ENCODE assay signal across 22 cellular contexts in the genomic region with DNA sequence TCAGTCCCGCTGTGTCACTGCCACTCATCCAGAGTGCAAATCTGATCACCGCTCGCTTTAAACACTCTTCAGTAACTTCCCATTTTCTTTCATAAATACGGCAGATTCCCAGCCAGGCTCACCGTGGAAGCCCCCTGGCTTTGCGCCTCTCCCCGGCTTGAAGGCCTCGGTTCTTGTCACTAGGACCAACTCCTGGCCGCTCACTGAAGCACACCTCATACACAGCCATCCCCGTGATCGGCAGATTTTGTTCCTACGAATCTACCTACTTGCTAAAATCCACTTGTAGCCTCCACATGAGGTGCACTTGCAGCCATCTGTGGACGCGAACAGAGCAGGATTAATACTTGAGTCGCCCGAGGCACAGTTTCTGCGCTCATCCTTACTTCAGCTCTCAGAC.
"Had no signal": no experiment of that assay in that cellular context is flagged by ENCODE, and none has a peak within 500 bp of the region (broad histone marks: within the 10 kb centered on the region; RNA-seq: fewer than 3 reads in every experiment).

No MANE protein-coding gene starts in this region.

- H3K4me1 ChIP-seq: gastrocnemius medialis, psoas muscle, right lobe of liver, suprapubic skin, thyroid gland, upper lobe of left lung, vagina had no signal

- DNase-seq: effector memory CD4-positive, alpha-beta T cell; gastrocnemius medialis; immature natural killer cell; left cardiac atrium; mesendoderm; mucosa of descending colon; naive thymus-derived CD8-positive, alpha-beta T cell; occipital lobe; psoas muscle; retina; right lobe of liver; stimulated activated CD4-positive, alpha-beta T cell treated with anti-CD3 and anti-CD28 coated beads, Interleukin-4, amount 100 ng/mL, for 1 hour; stimulated activated CD8-positive, alpha-beta memory T cell treated with anti-CD3 and anti-CD28 coated beads, Interleukin-4, amount 100 ng/mL, for 48 hours; stimulated activated naive CD8-positive, alpha-beta T cell treated with anti-CD3 and anti-CD28 coated beads, Interleukin-15, Interleukin-2, amounts not matched to agents 100 U/mL and 50 U/mL, for 24 hours; thyroid gland; upper lobe of left lung had no signal

- H3K9me3 ChIP-seq: gastrocnemius medialis, psoas muscle, right lobe of liver, suprapubic skin, thyroid gland, upper lobe of left lung, vagina had no signal

- ATAC-seq: esophagus mucosa; gastrocnemius medialis; left cardiac atrium; mucosa of descending colon; naive thymus-derived CD8-positive, alpha-beta T cell; psoas muscle; right lobe of liver; stimulated activated effector memory CD8-positive, alpha-beta T cell treated with anti-CD3 and anti-CD28 coated beads, Interleukin-12 subunit alpha, Interleukin-12 subunit beta, amount 100 ng/mL, for 72 hours; stimulated activated naive CD8-positive, alpha-beta T cell treated with anti-CD3 and anti-CD28 coated beads, Interleukin-15, Interleukin-2, amounts not matched to agents 100 U/mL and 50 U/mL, for 24 hours had no signal

- H3K36me3 ChIP-seq: gastrocnemius medialis, right lobe of liver, suprapubic skin, thyroid gland, upper lobe of left lung, vagina had no signal

- H3K27ac ChIP-seq: gastrocnemius medialis, psoas muscle, right lobe of liver, suprapubic skin, thyroid gland, upper lobe of left lung, vagina had no signal

- H3K4me1 Mint-ChIP-seq: immature natural killer cell; naive thymus-derived CD8-positive, alpha-beta T cell; stimulated activated effector memory CD8-positive, alpha-beta T cell treated with anti-CD3 and anti-CD28 coated beads, Interleukin-12 subunit alpha, Interleukin-12 subunit beta, amount 100 ng/mL, for 72 hours had no signal

- H3K27ac Mint-ChIP-seq: immature natural killer cell; naive thymus-derived CD8-positive, alpha-beta T cell; stimulated activated effector memory CD8-positive, alpha-beta T cell treated with anti-CD3 and anti-CD28 coated beads, Interleukin-12 subunit alpha, Interleukin-12 subunit beta, amount 100 ng/mL, for 72 hours had no signal

- H3K27me3 ChIP-seq: gastrocnemius medialis, right lobe of liver, suprapubic skin, thyroid gland, upper lobe of left lung, vagina had no signal

- H3K4me3 ChIP-seq: gastrocnemius medialis, mucosa of descending colon, psoas muscle, right lobe of liver, suprapubic skin, thyroid gland, upper lobe of left lung, vagina had no signal

- H3K36me3 Mint-ChIP-seq: immature natural killer cell; stimulated activated effector memory CD8-positive, alpha-beta T cell treated with anti-CD3 and anti-CD28 coated beads, Interleukin-12 subunit alpha, Interleukin-12 subunit beta, amount 100 ng/mL, for 72 hours had no signal

- H3K9me3 Mint-ChIP-seq: immature natural killer cell; naive thymus-derived CD8-positive, alpha-beta T cell had no signal

- H3K4me3 Mint-ChIP-seq: immature natural killer cell; naive thymus-derived CD8-positive, alpha-beta T cell; stimulated activated effector memory CD8-positive, alpha-beta T cell treated with anti-CD3 and anti-CD28 coated beads, Interleukin-12 subunit alpha, Interleukin-12 subunit beta, amount 100 ng/mL, for 72 hours had no signal

- FAIRE-seq: endometrium, keratinocyte had no signal
